ENCODE assay signal across 9 cellular contexts in genomic region chr11:47550288-47551052, GRCh38. TPM values are rescaled to one million over a fixed set of nuclear protein-coding genes. Genes with fewer than 3 reads are reported as not detected.
DNase-seq lines count a peak whose midpoint lies in the region; ATAC-seq and FAIRE-seq lines count a peak whose summit lies in the region.
"Had no signal": no experiment of that assay in that cellular context is flagged by ENCODE, and none has a peak within 500 bp of the region (broad histone marks: within the 10 kb centered on the region; RNA-seq: fewer than 3 reads in every experiment).

No MANE protein-coding gene starts in this region.

- no peaks in the 10 kb centered on the region for H3K9me3 Mint-ChIP-seq in activated CD8-positive, alpha-beta memory T cell treated with anti-CD3 and anti-CD28 coated beads, Interleukin-2, amount 10 ng/mL, durations not matched to agents 7 days and 5 days (ENCODE audit: low read depth)
- no peaks in the 10 kb centered on the region for H3K9me3 Mint-ChIP-seq in activated CD4-positive, alpha-beta memory T cell treated with anti-CD3 and anti-CD28 coated beads for 36 hours
- no peaks in the 10 kb centered on the region for H3K9me3 Mint-ChIP-seq in stimulated activated naive CD8-positive, alpha-beta T cell treated with anti-CD3 and anti-CD28 coated beads, Interleukin-15, amount 100 ng/mL, for 72 hours

- FAIRE-seq in RCC 7860 (lab: Jason Lieb, UNC): no peak

- peak overlapping the region; percentile 84 for H3K4me3 ChIP-seq in iPS-20b (ENCODE audit: low read length)
- H3K4me3 ChIP-seq: ovary had no signal

- H3K27ac Mint-ChIP-seq in activated CD8-positive, alpha-beta memory T cell treated with anti-CD3 and anti-CD28 coated beads, Interleukin-2, amount 10 ng/mL, durations not matched to agents 7 days and 5 days: peak overlapping the region; percentile 92
- H3K27ac Mint-ChIP-seq in activated CD4-positive, alpha-beta memory T cell treated with anti-CD3 and anti-CD28 coated beads for 36 hours: peak overlapping the region; percentile 92
- H3K27ac Mint-ChIP-seq in stimulated activated naive CD8-positive, alpha-beta T cell treated with anti-CD3 and anti-CD28 coated beads, Interleukin-15, amount 100 ng/mL, for 72 hours: peak overlapping the region; percentile 34 to 90

- H3K4me1 ChIP-seq in iPS-20b (ENCODE audit: insufficient read depth, low read length): peaks cover 13% of the 10 kb centered on the region

- H3K27me3 Mint-ChIP-seq in activated CD8-positive, alpha-beta memory T cell treated with anti-CD3 and anti-CD28 coated beads, Interleukin-2, amount 10 ng/mL, durations not matched to agents 7 days and 5 days: no peaks in the 10 kb centered on the region
- no peaks in the 10 kb centered on the region for H3K27me3 Mint-ChIP-seq in activated CD4-positive, alpha-beta memory T cell treated with anti-CD3 and anti-CD28 coated beads for 36 hours
- H3K27me3 Mint-ChIP-seq in stimulated activated naive CD8-positive, alpha-beta T cell treated with anti-CD3 and anti-CD28 coated beads, Interleukin-15, amount 100 ng/mL, for 72 hours: no peaks in the 10 kb centered on the region

- peak overlapping the region; percentile 90 for H3K4me3 Mint-ChIP-seq in activated CD8-positive, alpha-beta memory T cell treated with anti-CD3 and anti-CD28 coated beads, Interleukin-2, amount 10 ng/mL, durations not matched to agents 7 days and 5 days
- H3K4me3 Mint-ChIP-seq in activated CD4-positive, alpha-beta memory T cell treated with anti-CD3 and anti-CD28 coated beads for 36 hours: peak overlapping the region; percentile 33
- peak overlapping the region; percentile 93 to 98 for H3K4me3 Mint-ChIP-seq in stimulated activated naive CD8-positive, alpha-beta T cell treated with anti-CD3 and anti-CD28 coated beads, Interleukin-15, amount 100 ng/mL, for 72 hours

- H3K36me3 ChIP-seq in iPS-20b (ENCODE audit: insufficient read depth, low read depth, low read length): peaks cover 25% of the 10 kb centered on the region; the same call in 1 of the 2 replicates
- H3K36me3 ChIP-seq: ovary had no signal

- no peak for DNase-seq in activated CD8-positive, alpha-beta memory T cell treated with anti-CD3 and anti-CD28 coated beads, Interleukin-2, amount 10 ng/mL, durations not matched to agents 7 days and 5 days
- DNase-seq in activated CD8-positive, alpha-beta memory T cell treated with anti-CD3 and anti-CD28 coated beads, Interleukin-2, amount 50 U/mL, for 4 hours: no peak
- DNase-seq in activated CD4-positive, alpha-beta memory T cell treated with anti-CD3 and anti-CD28 coated beads for 36 hours: no peak
- no peak for DNase-seq in stimulated activated naive CD8-positive, alpha-beta T cell treated with anti-CD3 and anti-CD28 coated beads, Interleukin-15, amount 100 ng/mL, for 72 hours
- DNase-seq in amygdala (lab: John Stamatoyannopoulos, UW) (no peak), A172 (ENCODE audit: low spot score) (no peak), RCC 7860 (ENCODE audit: low spot score) (no peak)

- CTCF ChIA-PET in activated CD8-positive, alpha-beta memory T cell treated with anti-CD3 and anti-CD28 coated beads, Interleukin-2, amount 10 ng/mL, durations not matched to agents 7 days and 5 days (lab: Charles Lee): interaction anchor here (1.3 to 4.0 kb wide), 4 partner anchors 10 to 158 kb away, joined by 3 to 19 read pairs (median 7); partner anchors contain the start of genes KBTBD4 and NDUFS3
- CTCF ChIA-PET in activated CD4-positive, alpha-beta memory T cell treated with anti-CD3 and anti-CD28 coated beads for 36 hours (lab: Charles Lee): interaction anchor here (3.0 to 3.1 kb wide), 2 partner anchors 10 to 36 kb away, joined by 20 to 29 read pairs; no protein-coding TSS in a partner anchor

- no peaks in the 10 kb centered on the region for H3K9me3 ChIP-seq in iPS-20b (ENCODE audit: insufficient read depth, low read depth, low read length)
- H3K9me3 ChIP-seq: ovary had no signal

- POLR2A ChIA-PET in activated CD4-positive, alpha-beta memory T cell treated with anti-CD3 and anti-CD28 coated beads for 36 hours (lab: Charles Lee): interaction anchor here (2.5 kb wide), 1 partner anchor 10 kb away, joined by 12 read pairs; no protein-coding TSS in a partner anchor

- no peak overlapping the region for H3K9ac ChIP-seq in iPS-20b (ENCODE audit: low read depth, low read length)

- no peak overlapping the region for H3K27ac ChIP-seq in iPS-20b (ENCODE audit: low read length)
- H3K27ac ChIP-seq: ovary had no signal

- peaks cover 20% of the 10 kb centered on the region for H3K36me3 Mint-ChIP-seq in activated CD8-positive, alpha-beta memory T cell treated with anti-CD3 and anti-CD28 coated beads, Interleukin-2, amount 10 ng/mL, durations not matched to agents 7 days and 5 days
- H3K36me3 Mint-ChIP-seq in activated CD4-positive, alpha-beta memory T cell treated with anti-CD3 and anti-CD28 coated beads for 36 hours: peaks cover 24% of the 10 kb centered on the region

- intact Hi-C loops in activated CD4-positive, alpha-beta memory T cell treated with anti-CD3 and anti-CD28 coated beads for 36 hours (cut with micrococcal nuclease): loop anchor here (10.0 kb wide), 3 partner anchors 304 to 616 kb away; partner anchors contain the start of genes CSTPP1 and DDB2

- no peaks in the 10 kb centered on the region for H3K27me3 ChIP-seq in iPS-20b (ENCODE audit: insufficient read depth, low read length)
- H3K27me3 ChIP-seq: ovary had no signal

- no peak for ATAC-seq in activated CD8-positive, alpha-beta memory T cell treated with anti-CD3 and anti-CD28 coated beads, Interleukin-2, amount 10 ng/mL, durations not matched to agents 7 days and 5 days
- no peak for ATAC-seq in stimulated activated naive CD8-positive, alpha-beta T cell treated with anti-CD3 and anti-CD28 coated beads, Interleukin-15, amount 100 ng/mL, for 72 hours

- H3K4me1 Mint-ChIP-seq in activated CD8-positive, alpha-beta memory T cell treated with anti-CD3 and anti-CD28 coated beads, Interleukin-2, amount 10 ng/mL, durations not matched to agents 7 days and 5 days: peaks cover 48% of the 10 kb centered on the region
- H3K4me1 Mint-ChIP-seq in activated CD4-positive, alpha-beta memory T cell treated with anti-CD3 and anti-CD28 coated beads for 36 hours (ENCODE audit: low read depth): peaks cover 50% of the 10 kb centered on the region
- H3K4me1 Mint-ChIP-seq in stimulated activated naive CD8-positive, alpha-beta T cell treated with anti-CD3 and anti-CD28 coated beads, Interleukin-15, amount 100 ng/mL, for 72 hours: peaks cover 59% of the 10 kb centered on the region

RNA-seq across cellular contexts. Expression of gene CELF1, which starts 2.5 kb away (rescaled TPM):
- total RNA-seq in activated CD8-positive, alpha-beta memory T cell treated with anti-CD3 and anti-CD28 coated beads, Interleukin-2, amount 10 ng/mL, durations not matched to agents 7 days and 5 days: 100 to 1,000 TPM; 108 to 118 TPM
- 100 to 1,000 TPM; 103 to 115 TPM for total RNA-seq in activated CD4-positive, alpha-beta memory T cell treated with anti-CD3 and anti-CD28 coated beads for 36 hours
- 94.7 and 115 TPM in 2 replicates for total RNA-seq in A172 (2014; rRNA removed; shearing (Covaris generic))

RNA-seq across cellular contexts. Expression of gene PTPMT1, which starts 14.9 kb away (rescaled TPM):
- total RNA-seq in activated CD8-positive, alpha-beta memory T cell treated with anti-CD3 and anti-CD28 coated beads, Interleukin-2, amount 10 ng/mL, durations not matched to agents 7 days and 5 days: 10 to 100 TPM; 48.4 to 50.2 TPM
- total RNA-seq in activated CD4-positive, alpha-beta memory T cell treated with anti-CD3 and anti-CD28 coated beads for 36 hours: 10 to 100 TPM; 45.7 to 47.9 TPM
- total RNA-seq in A172 (2014; rRNA removed; shearing (Covaris generic)): 225 and 253 TPM in 2 replicates

RNA-seq across cellular contexts. Expression of gene KBTBD4, which starts 28.3 kb away (rescaled TPM):
- 10 to 100 TPM; 17.7 to 19.0 TPM for total RNA-seq in activated CD8-positive, alpha-beta memory T cell treated with anti-CD3 and anti-CD28 coated beads, Interleukin-2, amount 10 ng/mL, durations not matched to agents 7 days and 5 days
- total RNA-seq in activated CD4-positive, alpha-beta memory T cell treated with anti-CD3 and anti-CD28 coated beads for 36 hours: 10 to 100 TPM; 18.7 to 18.8 TPM
- 44.7 and 60.4 TPM in 2 replicates for total RNA-seq in A172 (2014; rRNA removed; shearing (Covaris generic))

RNA-seq across cellular contexts. Expression of gene NDUFS3, which starts 28.4 kb away (rescaled TPM):
- 100 to 1,000 TPM; 110 to 127 TPM for total RNA-seq in activated CD8-positive, alpha-beta memory T cell treated with anti-CD3 and anti-CD28 coated beads, Interleukin-2, amount 10 ng/mL, durations not matched to agents 7 days and 5 days
- 10 to 100 TPM; 94.0 to 94.4 TPM for total RNA-seq in activated CD4-positive, alpha-beta memory T cell treated with anti-CD3 and anti-CD28 coated beads for 36 hours
- total RNA-seq in A172 (2014; rRNA removed; shearing (Covaris generic)): 152 and 165 TPM in 2 replicates

RNA-seq across cellular contexts. Expression of gene FAM180B, which starts 36.0 kb away (rescaled TPM):
- total RNA-seq in activated CD8-positive, alpha-beta memory T cell treated with anti-CD3 and anti-CD28 coated beads, Interleukin-2, amount 10 ng/mL, durations not matched to agents 7 days and 5 days: under 1 TPM in 1 of 2 experiments, not detected in 1; 0.21 TPM
- total RNA-seq in activated CD4-positive, alpha-beta memory T cell treated with anti-CD3 and anti-CD28 coated beads for 36 hours: not detected
- total RNA-seq in A172 (2014; rRNA removed; shearing (Covaris generic)): not detected in 2 replicates
- total RNA-seq: ovary had no signal

Comparison
In these comparisons a context has a peak if more than half of its experiments do, and no peak if none do; other contexts are left out.
1. H3K4me3 Mint-ChIP-seq: peak in every context shown above with its lines; median percentile 96 in stimulated activated naive CD8-positive, alpha-beta T cell treated with anti-CD3 and anti-CD28 coated beads, Interleukin-15, amount 100 ng/mL, for 72 hours; 90 in activated CD8-positive, alpha-beta memory T cell treated with anti-CD3 and anti-CD28 coated beads, Interleukin-2, amount 10 ng/mL, durations not matched to agents 7 days and 5 days; 33 in activated CD4-positive, alpha-beta memory T cell treated with anti-CD3 and anti-CD28 coated beads for 36 hours.